ENCODE assay signal across 9 cellular contexts in the genomic region with DNA sequence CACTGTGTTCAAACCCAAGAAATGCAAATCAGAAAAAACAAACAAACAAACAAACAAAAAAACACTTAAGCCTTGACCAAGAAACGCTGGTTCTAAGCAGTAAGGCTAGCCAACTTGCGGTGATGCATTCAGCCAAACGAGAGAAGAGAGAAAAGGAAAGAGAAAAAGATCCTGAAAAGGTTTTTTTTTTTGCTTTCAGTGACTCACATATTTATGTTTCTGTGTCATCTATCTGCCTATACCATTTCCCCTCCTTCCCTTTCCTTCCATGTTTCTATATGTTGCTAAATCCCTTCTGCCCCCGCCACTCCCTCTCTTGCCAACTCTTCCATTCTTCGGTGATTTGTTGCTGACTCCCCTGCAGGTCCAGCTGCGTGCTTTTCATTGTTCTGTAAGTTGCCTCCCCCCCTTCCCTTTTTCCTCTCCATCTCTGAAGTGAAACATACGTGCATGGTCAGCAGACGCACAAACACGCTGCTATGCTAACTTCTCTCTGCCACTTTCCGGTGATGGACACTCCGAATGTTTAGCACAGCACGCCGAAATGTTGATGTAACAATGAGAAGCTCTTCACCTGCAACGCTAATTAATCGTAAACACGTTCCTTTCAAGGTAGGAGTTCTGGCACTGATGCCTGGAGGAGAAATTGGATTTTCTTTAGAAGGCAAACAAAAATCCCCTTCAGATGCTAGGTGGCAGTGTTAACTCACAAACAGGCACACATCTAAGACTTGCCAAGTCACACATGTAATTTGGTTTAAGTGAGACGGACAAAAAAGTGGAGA.
DNase-seq lines count a peak whose midpoint lies in the region; ATAC-seq and TF ChIP-seq lines count a peak whose summit lies in the region.
"Had no signal": no experiment of that assay in that cellular context is flagged by ENCODE, and none has a peak within 500 bp of the region (broad histone marks: within the 10 kb centered on the region; RNA-seq: fewer than 3 reads in every experiment).

No MANE protein-coding gene starts in this region.

- H3K27me3 Mint-ChIP-seq in CD4-positive, alpha-beta memory T cell, result no peaks in the 10 kb centered on the region

- DNase-seq in EH (ENCODE audit: low read depth) (peak; percentile 37), NCI-H2227 treated with DMSO at 0.1 percent for 48 hours (lab: John Stamatoyannopoulos, UW) (peak; percentile 83), cerebellar cortex (ENCODE audit: low spot score) (peak; percentile 37), lower lobe of right lung (no peak)
- DNase-seq in CD4-positive, alpha-beta memory T cell, result no peak

- H3K9me3 Mint-ChIP-seq in CD4-positive, alpha-beta memory T cell, result peaks cover 0 to 2% (median 0%) of the 10 kb centered on the region in 8 donors

- no peaks in the 10 kb centered on the region for H3K9me3 ChIP-seq in lower lobe of right lung
- no peaks in the 10 kb centered on the region for H3K9me3 ChIP-seq in CD4-positive, alpha-beta memory T cell (ENCODE audit: control insufficient read depth in 1 of 2, low read length in 2 of 2)
- H3K9me3 ChIP-seq: SJSA1 had no signal

- peaks cover 0 to 3% (median under 1%) of the 10 kb centered on the region in 4 donors for H3K4me1 Mint-ChIP-seq in CD4-positive, alpha-beta memory T cell

- H3K36me3 Mint-ChIP-seq in CD4-positive, alpha-beta memory T cell, result no peaks in the 10 kb centered on the region

- H3K27me3 ChIP-seq in lower lobe of right lung (ENCODE audit: low read depth), result no peaks in the 10 kb centered on the region
- no peaks in the 10 kb centered on the region for H3K27me3 ChIP-seq in CD4-positive, alpha-beta memory T cell (ENCODE audit: insufficient read depth, low read length)

- peak; percentile 35 for TF ChIP-seq CTCF in lower lobe of right lung (IDR thresholded peaks at IDR 0.05)

- POLR2A ChIA-PET in CD4-positive, alpha-beta memory T cell (lab: Charles Lee; ENCODE audit: partially characterized antibody), result no interaction called here

- H3K4me3 Mint-ChIP-seq in CD4-positive, alpha-beta memory T cell, result no peak overlapping the region

- H3K27ac Mint-ChIP-seq in CD4-positive, alpha-beta memory T cell, result no peak overlapping the region

- H3K27ac ChIP-seq in lower lobe of right lung, result no peak overlapping the region
- H3K27ac ChIP-seq in CD4-positive, alpha-beta memory T cell (ENCODE audit: low read depth, low read length), result no peak overlapping the region
- H3K27ac ChIP-seq: SJSA1 had no signal

- H3K4me1 ChIP-seq in lower lobe of right lung, result no peaks in the 10 kb centered on the region
- H3K4me1 ChIP-seq in CD4-positive, alpha-beta memory T cell (ENCODE audit: insufficient read depth, low read length), result no peaks in the 10 kb centered on the region
- H3K4me1 ChIP-seq: SJSA1 had no signal

- H3K4me3 ChIP-seq in lower lobe of right lung, result peak overlapping the region; percentile 25
- H3K4me3 ChIP-seq in CD4-positive, alpha-beta memory T cell (ENCODE audit: low read length in 2 of 2), result no peak overlapping the region
- H3K4me3 ChIP-seq: SJSA1 had no signal

- no peaks in the 10 kb centered on the region for H3K36me3 ChIP-seq in lower lobe of right lung
- no peaks in the 10 kb centered on the region for H3K36me3 ChIP-seq in CD4-positive, alpha-beta memory T cell (ENCODE audit: insufficient read depth, low read length)
- H3K36me3 ChIP-seq: SJSA1 had no signal

- ATAC-seq in HG02610 (IDR thresholded peaks at IDR 0.05; ENCODE audit: unreplicated experiment), result peak; percentile 74
- peak in 1 of 2 donors; percentile 62 for ATAC-seq in lower lobe of right lung
- ATAC-seq in HG03469 (IDR thresholded peaks at IDR 0.05; ENCODE audit: unreplicated experiment), result no peak
- ATAC-seq in HG03025 (IDR thresholded peaks at IDR 0.05; ENCODE audit: low FRiP score, unreplicated experiment), result no peak

- CTCF ChIA-PET in CD4-positive, alpha-beta memory T cell (lab: Charles Lee; ENCODE audit: partially characterized antibody), result no interaction called here

- intact Hi-C loops in lower lobe of right lung (cut with DNase I), result no loop called here
- intact Hi-C loops in CD4-positive, alpha-beta memory T cell (cut with micrococcal nuclease), result no loop called here

Comparison
In these comparisons a context has a peak if more than half of its experiments do, and no peak if none do; other contexts are left out.
1. DNase-seq: peak in EH (single experiment), NCI-H2227 treated with DMSO at 0.1 percent for 48 hours (single experiment) and cerebellar cortex (single experiment); none in lower lobe of right lung (single experiment) and CD4-positive, alpha-beta memory T cell (0 of 5).